Comparison of ENCODE assay signal across 1 cellular context in genomic region chr12:102394200-102394599, GRCh38.
A peak's percentile ranks its signal among the peaks of the same experiment; 100 is the strongest.
TF ChIP-seq lines count a peak whose summit lies in the region.

No MANE protein-coding gene starts in this region.

TF ChIP-seq in K562, 482 proteins besides CTCF, POLR2A, EP300 and RAD21 (continued from another document):
- TF ChIP-seq E2F3 (CRISPR knock-in tag; IDR thresholded peaks at IDR 0.05): no peak
- no peak for TF ChIP-seq PRPF4 (IDR thresholded peaks at IDR 0.05; ENCODE audit: insufficient read depth, low read depth, low read length, poor library complexity, severe bottlenecking)
- 0 out of 2 replicates have a peak, but pooled peaks have one; percentile 9 for TF ChIP-seq CBFA2T3 (IDR thresholded peaks at IDR 0.05)
- TF ChIP-seq ZNF232 (CRISPR knock-in tag; IDR thresholded peaks at IDR 0.05): no peak
- peak; percentile 70 for TF ChIP-seq HES1 (IDR thresholded peaks at IDR 0.05; ENCODE audit: low read depth)
- peak; percentile 9 for TF ChIP-seq MEIS2 (IDR thresholded peaks at IDR 0.05; ENCODE audit: partially characterized antibody)
- no peak for TF ChIP-seq SPI1 (IDR thresholded peaks at IDR 0.05; ENCODE audit: borderline replicate concordance, low read depth, low read length)
- TF ChIP-seq FOXJ2 (tag; IDR thresholded peaks at IDR 0.05): no peak
- TF ChIP-seq SIN3A (IDR thresholded peaks at IDR 0.05; ENCODE audit: borderline replicate concordance in 2 of 2, control insufficient read depth in 1 of 2, low read depth in 2 of 2, low read length in 2 of 2): no peak
- TF ChIP-seq ZNF766 (CRISPR knock-in tag; conservative IDR thresholded peaks at IDR 0.05): no peak
- no peak for TF ChIP-seq ZNF655 (CRISPR knock-in tag; IDR thresholded peaks at IDR 0.05)
- no peak for TF ChIP-seq MCM3 (IDR thresholded peaks at IDR 0.05)
- no peak for TF ChIP-seq MIER1 (IDR thresholded peaks at IDR 0.05; ENCODE audit: low read depth)
- TF ChIP-seq PTRF (tag; IDR thresholded peaks at IDR 0.05): no peak
- no peak for TF ChIP-seq HLTF (IDR thresholded peaks at IDR 0.05)
- TF ChIP-seq VEZF1 (CRISPR knock-in tag; IDR thresholded peaks at IDR 0.05): no peak
- peak; percentile 49; the same call in 1 of the 2 replicates for TF ChIP-seq ESRRA (IDR thresholded peaks at IDR 0.05; ENCODE audit: borderline replicate concordance, low read depth)
- peak; percentile 73 for TF ChIP-seq FOSL1 (tag; conservative IDR thresholded peaks at IDR 0.05)
- no peak for TF ChIP-seq THAP7 (CRISPR knock-in tag; IDR thresholded peaks at IDR 0.05)
- TF ChIP-seq USF2 (CRISPR knock-in tag; IDR thresholded peaks at IDR 0.05): no peak
- no peak for TF ChIP-seq JUNB (CRISPR knock-in tag; conservative IDR thresholded peaks at IDR 0.05)
- no peak for TF ChIP-seq HDAC1 (IDR thresholded peaks at IDR 0.05)
- no peak for TF ChIP-seq SMARCE1 (IDR thresholded peaks at IDR 0.05)
- TF ChIP-seq TCFL5 (CRISPR knock-in tag; conservative IDR thresholded peaks at IDR 0.05): no peak
- peak in 1 of 2 experiments; percentile 74; a peak in 2 of 4 replicates for TF ChIP-seq FOXA3 (CRISPR knock-in tag; conservative IDR thresholded peaks at IDR 0.05 in 1 of 2, IDR thresholded peaks at IDR 0.05 in 1 of 2)
- no peak for TF ChIP-seq ZC3H8 (IDR thresholded peaks at IDR 0.05)
- no peak for TF ChIP-seq ZBTB8A (IDR thresholded peaks at IDR 0.05; ENCODE audit: partially characterized antibody)
- no peak for TF ChIP-seq ETV5 (CRISPR knock-in tag; IDR thresholded peaks at IDR 0.05; ENCODE audit: low read depth)
- TF ChIP-seq SMARCB1 (IDR thresholded peaks at IDR 0.05; ENCODE audit: insufficient read length, low read depth): no peak
- no peak for TF ChIP-seq TEAD2 (tag; IDR thresholded peaks at IDR 0.05)
- no peak for TF ChIP-seq LEF1 (IDR thresholded peaks at IDR 0.05)
- no peak for TF ChIP-seq PCBP2 (IDR thresholded peaks at IDR 0.05; ENCODE audit: low read depth, low read length, poor library complexity, severe bottlenecking)
- TF ChIP-seq ZFPM2 (CRISPR knock-in tag; IDR thresholded peaks at IDR 0.05): no peak
